ENCODE assay signal across 1 cellular context in the genomic region with DNA sequence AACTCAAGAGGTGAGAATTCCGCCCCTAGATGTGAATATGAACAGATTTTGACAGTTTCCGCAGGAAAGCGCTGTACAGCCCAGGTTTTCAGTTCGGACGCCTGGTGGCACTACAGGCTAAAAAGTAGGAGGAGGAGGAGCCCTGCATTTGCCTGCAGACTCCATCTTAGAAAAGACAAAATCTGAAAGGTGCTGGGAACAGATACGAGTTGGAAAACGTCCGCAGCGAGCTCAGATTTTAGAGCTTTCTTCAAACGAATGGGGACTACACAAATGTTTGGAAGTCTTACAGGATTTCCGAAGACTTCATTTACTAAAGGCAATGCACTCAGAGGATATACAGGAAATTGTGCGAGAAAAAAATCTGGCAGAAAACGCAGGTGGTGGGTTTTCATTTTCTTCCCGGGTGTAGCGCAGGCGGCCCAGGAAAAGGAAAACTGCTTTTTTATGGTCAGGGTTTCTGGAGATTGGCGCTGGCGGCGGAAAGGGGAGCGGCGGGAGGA.
TF ChIP-seq lines count a peak whose summit lies in the region.

No MANE protein-coding gene starts in this region.

TF ChIP-seq in A549, 52 proteins besides CTCF, POLR2A, EP300 and RAD21:
- TF ChIP-seq RNF2 (IDR thresholded peaks at IDR 0.05; ENCODE audit: borderline replicate concordance, low read depth) (no peak), RARB (CRISPR knock-in tag; IDR thresholded peaks at IDR 0.05) (no peak), GATA3 (IDR thresholded peaks at IDR 0.05; ENCODE audit: borderline replicate concordance) (no peak), JUN (IDR thresholded peaks at IDR 0.05) (no peak), MYC (IDR thresholded peaks at IDR 0.05; ENCODE audit: borderline replicate concordance, low read length) (no peak), E2F6 (IDR thresholded peaks at IDR 0.05; ENCODE audit: borderline replicate concordance, low read depth) (0 out of 2 replicates have a peak, but pooled peaks have one; percentile 20), TFCP2L1 (CRISPR knock-in tag; IDR thresholded peaks at IDR 0.05) (no peak), ZFP36 (IDR thresholded peaks at IDR 0.05; ENCODE audit: borderline replicate concordance, partially characterized antibody) (peak; percentile 2), KDM5A (IDR thresholded peaks at IDR 0.05) (no peak), NFE2L2 (conservative IDR thresholded peaks at IDR 0.05; ENCODE audit: low read length) (no peak), NR3C1 (IDR thresholded peaks at IDR 0.05) (no peak), JUNB (IDR thresholded peaks at IDR 0.05) (no peak), MAZ (IDR thresholded peaks at IDR 0.05; ENCODE audit: borderline replicate concordance, low read depth, low read length) (no peak)
- TF ChIP-seq, protein P1, sequence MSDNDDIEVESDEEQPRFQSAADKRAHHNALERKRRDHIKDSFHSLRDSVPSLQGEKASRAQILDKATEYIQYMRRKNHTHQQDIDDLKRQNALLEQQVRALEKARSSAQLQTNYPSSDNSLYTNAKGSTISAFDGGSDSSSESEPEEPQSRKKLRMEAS (IDR thresholded peaks at IDR 0.05) = 0 out of 2 replicates have a peak, but pooled peaks have one; percentile 20
